Comparison of ENCODE assay signal across 35 cellular contexts in the genomic region with DNA sequence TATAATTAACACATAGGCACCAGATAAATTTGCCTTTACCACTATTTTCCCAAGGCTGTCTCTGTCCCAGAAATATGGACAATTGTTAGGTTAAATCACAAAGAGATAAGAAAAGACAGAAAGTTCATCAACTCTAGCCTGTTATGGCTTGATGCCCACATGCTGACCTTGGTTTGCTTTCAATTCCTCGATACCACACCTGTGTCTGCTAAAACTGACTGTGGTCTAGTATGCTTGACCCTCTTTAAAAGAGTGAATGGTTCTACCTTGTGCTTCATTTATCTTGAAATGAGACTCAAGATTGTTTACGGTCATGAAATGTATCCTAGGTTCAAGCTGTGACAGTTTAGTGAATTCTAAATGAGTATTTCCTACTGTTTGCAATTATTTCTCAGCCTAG.
"Had no signal": no experiment of that assay in that cellular context is flagged by ENCODE, and none has a peak within 500 bp of the region (broad histone marks: within the 10 kb centered on the region; RNA-seq: fewer than 3 reads in every experiment).

No MANE protein-coding gene starts in this region.

- H3K9me3 ChIP-seq: MG63 had no signal

- DNase-seq: Karpas-422, Kasumi-1, MG63, MV-4-11, NCI-H1048, NCI-H1092, NCI-H1092 treated with DMSO at 0.1 percent for 48 hours, NCI-H1105, NCI-H1105 treated with DMSO at 0.1 percent for 48 hours, NCI-H1417, NCI-H1417 treated with DMSO at 0.1 percent for 48 hours, NCI-H1436, NCI-H1436 treated with DMSO at 0.1 percent for 48 hours, NCI-H146, NCI-H1694, NCI-H1694 treated with DMSO at 0.1 percent for 48 hours, NCI-H187, NCI-H187 treated with DMSO at 0.1 percent for 48 hours, NCI-H1930, NCI-H2029, NCI-H2029 treated with DMSO at 0.1 percent for 48 hours, NCI-H2081, NCI-H2081 treated with DMSO at 0.1 percent for 48 hours, NCI-H2107, NCI-H2171, NCI-H2171 treated with DMSO at 0.1 percent for 48 hours, NCI-H2227 treated with DMSO at 0.1 percent for 48 hours, NCI-H226, NCI-H345, NCI-H446, NCI-H446 treated with DMSO at 0.1 percent for 48 hours, NCI-H510A, NCI-H510A treated with DMSO at 0.1 percent for 48 hours, NCI-H524, NCI-H524 treated with DMSO at 0.1 percent for 48 hours had no signal

- H3K36me3 ChIP-seq: MG63 had no signal

- H3K27me3 ChIP-seq: MG63 had no signal

- H3K4me3 ChIP-seq: MG63 had no signal
